Comparison of ENCODE assay signal across 10 cellular contexts in the genomic region with DNA sequence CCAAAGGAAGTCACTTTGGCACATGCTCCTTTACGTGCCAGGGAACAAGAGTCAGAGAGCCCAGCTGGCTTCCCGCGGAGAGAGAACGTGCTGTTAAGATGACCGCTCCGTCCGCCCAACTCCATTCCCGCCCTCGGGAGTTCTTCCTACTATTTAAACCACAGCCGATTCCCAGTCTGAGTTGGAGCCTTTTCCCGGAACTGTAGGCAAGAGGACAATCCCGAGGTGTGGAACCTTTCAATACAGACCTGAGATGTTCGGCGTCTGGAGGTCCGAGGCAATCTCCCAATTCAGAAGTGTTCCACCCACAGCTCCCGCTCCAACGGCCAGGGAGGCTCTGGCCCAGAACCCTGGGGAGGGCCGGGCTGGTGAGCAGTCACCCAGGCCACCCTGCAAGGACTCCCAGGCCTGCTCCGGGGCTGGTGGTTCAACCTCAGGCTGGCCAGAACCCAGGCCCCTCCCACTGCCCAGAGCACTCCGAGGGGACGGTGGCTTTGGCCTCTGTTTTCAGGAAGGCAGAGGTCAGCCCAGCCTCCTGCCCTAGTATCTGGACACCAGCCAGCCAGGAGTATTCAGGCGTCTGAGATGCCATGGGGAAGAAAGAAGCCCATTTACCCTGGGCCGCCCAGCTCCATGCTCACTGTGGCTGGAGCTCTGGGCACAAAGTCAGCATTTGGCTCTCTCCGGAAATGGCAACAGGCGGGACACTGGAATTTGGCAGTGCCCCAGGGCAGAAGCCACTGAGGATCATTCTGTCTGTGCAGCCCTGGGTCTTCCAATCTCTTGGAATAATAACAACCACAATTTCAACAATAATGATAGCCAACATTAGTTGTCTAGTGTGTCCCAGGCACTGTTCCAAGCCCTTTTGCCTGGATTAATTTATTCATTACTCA. TPM values are rescaled to one million over a fixed set of nuclear protein-coding genes. Genes with fewer than 3 reads are reported as not detected.
DNase-seq lines count a peak whose midpoint lies in the region; ATAC-seq and TF ChIP-seq lines count a peak whose summit lies in the region.
"Had no signal": no experiment of that assay in that cellular context is flagged by ENCODE, and none has a peak within 500 bp of the region (broad histone marks: within the 10 kb centered on the region; RNA-seq: fewer than 3 reads in every experiment).

No MANE protein-coding gene starts in this region.

- no peaks in the 10 kb centered on the region for H3K36me3 Mint-ChIP-seq in activated naive CD4-positive, alpha-beta T cell treated with anti-CD3 and anti-CD28 coated beads, Interleukin-2, amount 10 ng/mL, durations not matched to agents 7 days and 5 days

- in situ Hi-C loops in astrocyte of the cerebellum (cut with HindIII; ENCODE audit: low sequenced_read_pairs), result no loop called here

- H3K36me3 ChIP-seq in left ventricle myocardium inferior, result no peaks in the 10 kb centered on the region

- DNase-seq in EL (peak; percentile 74), astrocyte of the cerebellum (ENCODE audit: low read depth) (peak; percentile 40), left ventricle myocardium inferior (peak; percentile 77), renal cortical epithelial cell (ENCODE audit: low read depth) (peak; percentile 12), SKM-1 treated with dmso at 0.1 percent for 144 hours (lab: John Stamatoyannopoulos, UW; ENCODE audit: unreplicated experiment) (no peak)
- DNase-seq in activated naive CD4-positive, alpha-beta T cell treated with Interleukin-2 at 50 U/mL for 16 hours, result no peak
- no peak for DNase-seq in activated naive CD4-positive, alpha-beta T cell treated with anti-CD3 and anti-CD28 coated beads, Interleukin-2, amount 10 ng/mL, durations not matched to agents 7 days and 5 days

- H3K27ac ChIP-seq in left ventricle myocardium inferior (replicated peaks), result peak overlapping the region; percentile 97
- H3K27ac ChIP-seq: hepatocyte had no signal

- peaks cover 15% of the 10 kb centered on the region for H3K9me3 ChIP-seq in left ventricle myocardium inferior (replicated peaks)

- H3K4me1 Mint-ChIP-seq in activated naive CD4-positive, alpha-beta T cell treated with anti-CD3 and anti-CD28 coated beads, Interleukin-2, amount 10 ng/mL, durations not matched to agents 7 days and 5 days, result no peaks in the 10 kb centered on the region

- H3K4me3 Mint-ChIP-seq in activated naive CD4-positive, alpha-beta T cell treated with anti-CD3 and anti-CD28 coated beads, Interleukin-2, amount 10 ng/mL, durations not matched to agents 7 days and 5 days, result no peak overlapping the region
- H3K4me3 Mint-ChIP-seq: activated T-helper 1 cell treated with anti-CD3 and anti-CD28 coated beads, Interleukin-12 subunit alpha, Interleukin-12 subunit beta, Interleukin-2, Interleukin-4 antibody, amounts not matched to agents 30 ng/mL and 10 ng/mL and 1 ng/mL, durations not matched to agents 14 hours and 24 hours and 36 hours had no signal

- peaks cover 10% of the 10 kb centered on the region for H3K27me3 Mint-ChIP-seq in activated naive CD4-positive, alpha-beta T cell treated with anti-CD3 and anti-CD28 coated beads, Interleukin-2, amount 10 ng/mL, durations not matched to agents 7 days and 5 days

- CTCF ChIA-PET in activated naive CD4-positive, alpha-beta T cell treated with anti-CD3 and anti-CD28 coated beads, Interleukin-2, amount 10 ng/mL, durations not matched to agents 7 days and 5 days (lab: Charles Lee), result no interaction called here

- H3K27me3 ChIP-seq in left ventricle myocardium inferior (ENCODE audit: low read depth), result no peaks in the 10 kb centered on the region
- H3K27me3 ChIP-seq: hepatocyte had no signal

- peaks cover 100% of the 10 kb centered on the region for H3K4me1 ChIP-seq in left ventricle myocardium inferior

- no peaks in the 10 kb centered on the region for H3K9me3 Mint-ChIP-seq in activated naive CD4-positive, alpha-beta T cell treated with anti-CD3 and anti-CD28 coated beads, Interleukin-2, amount 10 ng/mL, durations not matched to agents 7 days and 5 days

- H3K4me3 ChIP-seq in astrocyte of the cerebellum (ENCODE audit: low read depth, low read length), result peak overlapping the region; percentile 2
- H3K4me3 ChIP-seq in left ventricle myocardium inferior, result peak overlapping the region; percentile 49
- H3K4me3 ChIP-seq: hepatocyte had no signal

- intact Hi-C loops in left ventricle myocardium inferior (cut with micrococcal nuclease), result no loop called here

- ATAC-seq in HG03378 (IDR thresholded peaks at IDR 0.05; ENCODE audit: unreplicated experiment), result no peak

- no peak overlapping the region for H3K27ac Mint-ChIP-seq in activated naive CD4-positive, alpha-beta T cell treated with anti-CD3 and anti-CD28 coated beads, Interleukin-2, amount 10 ng/mL, durations not matched to agents 7 days and 5 days
- H3K27ac Mint-ChIP-seq: activated T-helper 1 cell treated with anti-CD3 and anti-CD28 coated beads, Interleukin-12 subunit alpha, Interleukin-12 subunit beta, Interleukin-2, Interleukin-4 antibody, amounts not matched to agents 30 ng/mL and 10 ng/mL and 1 ng/mL, durations not matched to agents 14 hours and 24 hours and 36 hours had no signal

- TF ChIP-seq CTCF in astrocyte of the cerebellum (IDR thresholded peaks at IDR 0.05; ENCODE audit: low read depth, low read length, missing control alignments), result no peak
- TF ChIP-seq CTCF in left ventricle myocardium inferior (IDR thresholded peaks at IDR 0.05; ENCODE audit: borderline replicate concordance), result no peak

RNA-seq across cellular contexts. Expression of a gene that starts 21.4 kb away (rescaled TPM):
- total RNA-seq in left ventricle myocardium inferior, result 60.5 TPM
- 0.45 and 3.0 TPM in 2 replicates for total RNA-seq in renal cortical epithelial cell
- total RNA-seq: activated T-helper 1 cell treated with anti-CD3 and anti-CD28 coated beads, Interleukin-12 subunit alpha, Interleukin-12 subunit beta, Interleukin-2, Interleukin-4 antibody, amounts not matched to agents 30 ng/mL and 10 ng/mL and 1 ng/mL, durations not matched to agents 14 hours and 24 hours and 36 hours had no signal

Comparison
In these comparisons a context has a peak if more than half of its experiments do, and no peak if none do; other contexts are left out.
1. DNase-seq: peak in EL (single experiment), astrocyte of the cerebellum (single experiment), left ventricle myocardium inferior (single experiment) and renal cortical epithelial cell (single experiment); none in SKM-1 treated with dmso at 0.1 percent for 144 hours (single experiment), activated naive CD4-positive, alpha-beta T cell treated with Interleukin-2 at 50 U/mL for 16 hours (single experiment) and activated naive CD4-positive, alpha-beta T cell treated with anti-CD3 and anti-CD28 coated beads, Interleukin-2, amount 10 ng/mL, durations not matched to agents 7 days and 5 days (single experiment).
2. RNA of a gene that starts 21.4 kb away (total RNA-seq): 60.5 TPM in left ventricle myocardium inferior (single experiment); 0.45 to 3.0 TPM in renal cortical epithelial cell; every median in the first group is over 10 times any median in the second.